Comparison of ENCODE assay signal across 8 cellular contexts in the genomic region with DNA sequence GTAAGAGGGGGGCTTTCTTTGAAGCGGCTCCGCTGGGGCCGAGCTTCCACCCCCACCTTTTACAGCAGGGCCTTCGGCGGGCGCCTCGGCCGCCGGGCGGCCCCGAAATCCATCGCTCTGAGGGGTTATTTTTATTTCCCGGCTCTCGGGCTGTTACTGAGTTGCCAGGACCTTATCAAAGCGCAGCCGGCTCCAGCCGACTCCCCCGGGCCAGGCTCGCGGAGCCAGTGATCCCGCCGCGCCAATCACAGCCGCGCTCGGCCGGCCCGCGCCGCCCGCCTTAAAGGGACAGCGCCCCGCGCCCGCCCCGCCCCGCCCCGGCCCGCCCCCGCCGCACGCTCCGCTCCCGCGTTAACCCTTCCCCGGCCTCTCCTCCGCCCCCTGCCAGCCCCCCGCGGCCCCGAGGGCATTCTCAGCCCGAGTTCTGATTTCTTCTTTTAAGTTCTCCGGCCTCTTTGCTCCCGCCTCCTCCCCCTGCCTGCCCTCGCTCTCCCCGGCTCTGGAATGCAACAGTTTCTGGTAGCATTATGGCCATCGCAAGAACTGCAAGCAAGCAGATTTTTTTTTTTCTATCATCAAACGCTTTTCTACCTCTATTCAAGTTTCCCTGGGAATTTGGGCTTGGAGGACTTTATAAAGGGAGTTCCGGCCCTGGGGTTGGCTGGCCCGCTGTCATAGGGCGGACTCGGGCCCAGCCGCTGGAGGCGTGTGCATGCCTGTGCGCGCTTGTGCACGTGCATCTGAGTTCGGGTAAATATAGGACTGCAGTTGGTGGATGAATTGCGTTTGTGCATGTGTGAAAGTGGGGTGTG. TPM values are rescaled to one million over a fixed set of nuclear protein-coding genes. Genes with fewer than 3 reads are reported as not detected.
DNase-seq lines count a peak whose midpoint lies in the region; ATAC-seq lines count a peak whose summit lies in the region.

TSS of gene AXIN2 (minus strand) at position 255 of the 812 bp plus-strand sequence. CDS start 3,028 bp downstream, outside the sequence.

- no peak within 1 kb of the TSS for H4K91ac ChIP-seq in mesenchymal stem cell (ENCODE audit: low read length)

- H3K36me3 ChIP-seq in mesenchymal stem cell (ENCODE audit: control insufficient read depth in 1 of 2, insufficient read depth in 2 of 2, low read depth in 1 of 2, low read length in 2 of 2): peaks cover 9% of the 10 kb centered on the region in 2 experiments

- no peaks in the 10 kb centered on the region for H3K9me3 ChIP-seq in mesenchymal stem cell (ENCODE audit: control insufficient read depth, low read length)

- H3K27ac Mint-ChIP-seq in effector memory CD8-positive, alpha-beta T cell: peak within 1 kb of the TSS; percentile 65 to 86

- H3K4me3 Mint-ChIP-seq in effector memory CD8-positive, alpha-beta T cell: peak within 1 kb of the TSS in 1 of 2 donors; percentile 83

- peaks cover 7 to 9% of the 10 kb centered on the region in 2 donors for H3K27me3 Mint-ChIP-seq in effector memory CD8-positive, alpha-beta T cell

- H3K14ac ChIP-seq in mesenchymal stem cell (ENCODE audit: low read length in 2 of 2): no peak within 1 kb of the TSS

- peaks cover 20% of the 10 kb centered on the region for H3K79me1 ChIP-seq in mesenchymal stem cell (replicated peaks; ENCODE audit: low read length, poor library complexity, severe bottlenecking)

- H2BK5ac ChIP-seq in mesenchymal stem cell (ENCODE audit: low read depth, low read length, poor library complexity, severe bottlenecking): peak within 1 kb of the TSS; percentile 90

- peak within 1 kb of the TSS; percentile 97 for H2BK15ac ChIP-seq in mesenchymal stem cell (ENCODE audit: low read depth, poor library complexity, severe bottlenecking)

- H2BK120ac ChIP-seq in mesenchymal stem cell (ENCODE audit: low read depth, low read length): peak within 1 kb of the TSS; percentile 97

- H2AFZ ChIP-seq in mesenchymal stem cell (ENCODE audit: low read depth, low read length): peak within 1 kb of the TSS; percentile 39

- H3K4me1 Mint-ChIP-seq in effector memory CD8-positive, alpha-beta T cell (ENCODE audit: low read depth in 2 of 2): peaks cover 12 to 20% of the 10 kb centered on the region in 2 donors

- peak within 1 kb of the TSS; percentile 84 for H3K27ac ChIP-seq in mesenchymal stem cell (ENCODE audit: low read length, poor library complexity, severe bottlenecking)

- H3K23ac ChIP-seq in mesenchymal stem cell (ENCODE audit: low read length in 2 of 2): no peak within 1 kb of the TSS

- no peaks in the 10 kb centered on the region for H3K9me3 Mint-ChIP-seq in effector memory CD8-positive, alpha-beta T cell

- peaks cover 0 to 3% of the 10 kb centered on the region in 2 experiments for H3K27me3 ChIP-seq in mesenchymal stem cell (ENCODE audit: control insufficient read depth in 1 of 2, insufficient read depth in 1 of 2, low read length in 2 of 2)

- H3K36me3 Mint-ChIP-seq in effector memory CD8-positive, alpha-beta T cell (ENCODE audit: insufficient read depth): peaks cover 16% of the 10 kb centered on the region

- H3K18ac ChIP-seq in mesenchymal stem cell (ENCODE audit: low read depth in 1 of 2, low read length in 2 of 2): peak within 1 kb of the TSS in 1 of 2 experiments; percentile 53

- ATAC-seq in GM19324 (IDR thresholded peaks at IDR 0.05; ENCODE audit: low FRiP score, unreplicated experiment): peak; percentile 80
- peak; percentile 66 for ATAC-seq in HG03457 (IDR thresholded peaks at IDR 0.05; ENCODE audit: unreplicated experiment)
- ATAC-seq in effector memory CD8-positive, alpha-beta T cell (replicated peaks): peak; percentile 82

- DNase-seq in AG20443 (ENCODE audit: low spot score) (peak; percentile 99), NCI-H526 treated with DMSO at 0.1 percent for 48 hours (lab: John Stamatoyannopoulos, UW) (peak; percentile 67), mesenchymal stem cell (peak; percentile 87)
- DNase-seq in activated CD8-positive, alpha-beta memory T cell treated with anti-CD3 and anti-CD28 coated beads for 48 hours (ENCODE audit: low read depth in 2 of 3, low spot score in 2 of 3): peak; percentile 53 to 68 (median 62)
- peak; percentile 73 to 83 (median 82) for DNase-seq in effector memory CD8-positive, alpha-beta T cell
- DNase-seq in stimulated activated CD8-positive, alpha-beta memory T cell treated with anti-CD3 and anti-CD28 coated beads, Interleukin-12 subunit alpha, Interleukin-12 subunit beta, amount 100 ng/mL, for 1 hour (ENCODE audit: low read depth): peak; percentile 71

- under 1% methylated on average over 39 of the region's 68 CpGs for WGBS in mesenchymal stem cell

- peaks cover 24% of the 10 kb centered on the region for H3K4me1 ChIP-seq in mesenchymal stem cell (ENCODE audit: control insufficient read depth, insufficient read depth, low read depth, low read length)

- H2BK12ac ChIP-seq in mesenchymal stem cell (ENCODE audit: low read length in 2 of 2): no peak within 1 kb of the TSS

- peak within 1 kb of the TSS; percentile 87 for H3K9ac ChIP-seq in mesenchymal stem cell (ENCODE audit: low read length)

- no peak within 1 kb of the TSS for H4K8ac ChIP-seq in mesenchymal stem cell (ENCODE audit: low read length)

- H3K4me3 ChIP-seq in mesenchymal stem cell (ENCODE audit: insufficient read depth in 1 of 2, low read depth in 1 of 2, low read length in 2 of 2): peak within 1 kb of the TSS; percentile 73 to 88

- H2AK5ac ChIP-seq in mesenchymal stem cell (ENCODE audit: low read length, severe bottlenecking): no peak within 1 kb of the TSS

- peak within 1 kb of the TSS in 1 of 2 experiments; percentile 71 for H3K4ac ChIP-seq in mesenchymal stem cell (ENCODE audit: low read depth in 1 of 2, low read length in 2 of 2)

- peak within 1 kb of the TSS; percentile 86 for H3K4me2 ChIP-seq in mesenchymal stem cell (ENCODE audit: low read length, poor library complexity, severe bottlenecking)

RNA-seq across cellular contexts. Expression of gene AXIN2, which starts in this region (rescaled TPM):
- 0.17 TPM for polyA plus RNA-seq in mesenchymal stem cell (2013, experiment 1 of 2)
- 0.22 TPM for polyA plus RNA-seq in mesenchymal stem cell (2013, experiment 2 of 2)

Comparison
In these comparisons a context has a peak if more than half of its experiments do, and no peak if none do; other contexts are left out.
1. Peak in every context shown above with its lines: DNase-seq, ATAC-seq, H3K4me3 ChIP-seq and H3K27ac ChIP-seq.